Comparison of ENCODE assay signal across 8 cellular contexts in the genomic region with DNA sequence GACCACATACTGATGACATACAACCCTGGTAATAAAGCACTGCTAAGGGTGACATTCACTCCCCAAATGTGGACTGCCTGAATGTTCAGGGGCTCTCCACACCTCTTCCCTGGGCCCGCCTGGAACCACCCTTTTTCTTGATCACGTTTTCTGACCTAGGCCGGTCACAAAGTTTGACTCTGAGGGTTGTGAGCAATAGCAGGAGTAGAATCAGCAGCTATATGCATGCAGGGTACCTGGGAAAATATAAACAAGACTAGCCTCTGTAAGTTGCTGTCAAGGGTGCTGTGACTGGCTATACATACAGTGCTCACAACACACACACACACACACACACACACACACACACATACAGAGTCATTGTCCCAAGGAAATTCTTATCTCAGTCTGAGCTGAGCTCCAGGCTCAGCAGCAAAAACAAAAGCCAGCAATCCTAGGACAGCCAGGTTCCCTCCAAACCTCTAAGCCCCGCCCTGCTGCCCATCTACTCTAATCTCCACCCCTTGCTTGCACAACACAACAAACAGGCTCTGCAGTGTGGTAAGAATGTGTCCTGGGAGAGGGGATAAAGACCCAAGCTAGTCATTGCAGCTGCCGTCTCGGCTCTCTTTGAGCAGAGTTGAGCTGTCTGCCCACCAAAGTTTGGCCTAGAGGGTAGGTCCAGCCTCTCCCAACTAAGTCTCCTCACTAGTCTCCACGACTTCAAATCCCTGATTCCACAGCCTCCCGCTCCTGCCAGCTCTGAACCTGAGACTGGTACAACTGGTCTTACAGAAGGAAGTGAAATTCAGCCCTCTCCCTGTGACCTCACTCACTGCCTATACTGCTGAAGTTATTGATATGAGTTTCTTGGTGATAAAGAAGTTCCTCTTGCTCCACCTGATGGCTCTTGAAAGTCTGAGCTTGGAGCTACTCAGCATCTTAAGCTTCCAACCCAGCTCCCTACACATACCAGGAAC. TPM values are rescaled to one million over a fixed set of nuclear protein-coding genes. Genes with fewer than 3 reads are reported as not detected.
DNase-seq lines count a peak whose midpoint lies in the region; ATAC-seq and TF ChIP-seq lines count a peak whose summit lies in the region.

No MANE protein-coding gene starts in this region.

- 35 to 38% methylated on average over 4 to 6 of the region's 8 CpGs for WGBS in mesodermal cell (ENCODE audit: insufficient coverage in 2 of 2), 2 experiments

- H3K36me3 ChIP-seq in OCI-LY1 (ENCODE audit: insufficient read depth, low read length) (peaks cover 30% of the 10 kb centered on the region; the same call in 1 of the 2 replicates), mesodermal cell (ENCODE audit: control insufficient read depth, insufficient read depth, low read length) (peaks cover 45% of the 10 kb centered on the region)

- H3K9ac ChIP-seq in OCI-LY1 (ENCODE audit: low read length): peak overlapping the region; percentile 84

- H3K4me1 ChIP-seq in OCI-LY1 (ENCODE audit: insufficient read depth, low read length, severe bottlenecking): peaks cover 73% of the 10 kb centered on the region
- H3K4me1 ChIP-seq in mesodermal cell (ENCODE audit: control insufficient read depth, insufficient read depth, low read length, poor library complexity, severe bottlenecking): peaks cover 59% of the 10 kb centered on the region

- H3K27ac ChIP-seq in OCI-LY1 (ENCODE audit: low read depth, low read length, poor library complexity, severe bottlenecking) (peak overlapping the region; percentile 98), mesodermal cell (ENCODE audit: low read depth, low read length, severe bottlenecking) (peak overlapping the region; percentile 54)

- H3K4me3 ChIP-seq in OCI-LY1 (ENCODE audit: low read depth, low read length, poor library complexity, severe bottlenecking) (peak overlapping the region; percentile 76), mesodermal cell (ENCODE audit: extremely low read depth, insufficient read depth, low read length, poor library complexity, severe bottlenecking) (peak overlapping the region; percentile 95)

- H3K9me2 ChIP-seq in OCI-LY1 (ENCODE audit: low read depth, low read length): no peaks in the 10 kb centered on the region

- H3K27me3 ChIP-seq in OCI-LY1 (ENCODE audit: insufficient read depth, low read length): no peaks in the 10 kb centered on the region

- H4K20me1 ChIP-seq in OCI-LY1 (ENCODE audit: insufficient read depth, low read length): no peaks in the 10 kb centered on the region

- no peaks in the 10 kb centered on the region for H3K79me2 ChIP-seq in OCI-LY1 (ENCODE audit: insufficient read depth, low read length)

- peak overlapping the region; percentile 82 for H3K4me2 ChIP-seq in OCI-LY1 (ENCODE audit: low read length)

- DNase-seq in AG08395 (ENCODE audit: low spot score) (peak; percentile 50), cerebellar cortex (ENCODE audit: low spot score) (peak; percentile 46), 8988T (no peak), activated gamma-delta T cell (lab: John Stamatoyannopoulos, UW) (no peak)

- TF ChIP-seq CTCF in OCI-LY1 (IDR thresholded peaks at IDR 0.05; ENCODE audit: low read length): no peak

- ATAC-seq in HG03039 (IDR thresholded peaks at IDR 0.05; ENCODE audit: unreplicated experiment): peak; percentile 33

- no peaks in the 10 kb centered on the region; the same call in 1 of the 2 replicates for H3F3A ChIP-seq in OCI-LY1 (ENCODE audit: insufficient read depth, low read length)

- H3K9me3 ChIP-seq in OCI-LY1 (ENCODE audit: low read length) (no peaks in the 10 kb centered on the region), mesodermal cell (ENCODE audit: control insufficient read depth, low read length) (no peaks in the 10 kb centered on the region)

- no peak overlapping the region for H2AFZ ChIP-seq in OCI-LY1 (ENCODE audit: low read length)

- TF ChIP-seq POLR2A in GM15510 (IDR thresholded peaks at IDR 0.05; ENCODE audit: borderline replicate concordance, extremely low read depth, insufficient read length): peak; percentile 40

RNA-seq across cellular contexts. Expression of gene BMF, which starts 2.2 kb away (rescaled TPM):
- polyA plus RNA-seq in mesodermal cell (2013, experiment 1 of 2): 59.4 TPM
- 51.4 TPM for polyA plus RNA-seq in mesodermal cell (2013, experiment 2 of 2)

RNA-seq across cellular contexts. Expression of gene BUB1B, which starts 54.4 kb away (rescaled TPM):
- polyA plus RNA-seq in mesodermal cell (2013, experiment 1 of 2): 53.7 TPM
- polyA plus RNA-seq in mesodermal cell (2013, experiment 2 of 2): 57.5 TPM

Comparison
In these comparisons a context has a peak if more than half of its experiments do, and no peak if none do; other contexts are left out.
1. DNase-seq: peak in AG08395 (single experiment) and cerebellar cortex (single experiment); none in 8988T (single experiment) and activated gamma-delta T cell (single experiment).